In the genomic region with DNA sequence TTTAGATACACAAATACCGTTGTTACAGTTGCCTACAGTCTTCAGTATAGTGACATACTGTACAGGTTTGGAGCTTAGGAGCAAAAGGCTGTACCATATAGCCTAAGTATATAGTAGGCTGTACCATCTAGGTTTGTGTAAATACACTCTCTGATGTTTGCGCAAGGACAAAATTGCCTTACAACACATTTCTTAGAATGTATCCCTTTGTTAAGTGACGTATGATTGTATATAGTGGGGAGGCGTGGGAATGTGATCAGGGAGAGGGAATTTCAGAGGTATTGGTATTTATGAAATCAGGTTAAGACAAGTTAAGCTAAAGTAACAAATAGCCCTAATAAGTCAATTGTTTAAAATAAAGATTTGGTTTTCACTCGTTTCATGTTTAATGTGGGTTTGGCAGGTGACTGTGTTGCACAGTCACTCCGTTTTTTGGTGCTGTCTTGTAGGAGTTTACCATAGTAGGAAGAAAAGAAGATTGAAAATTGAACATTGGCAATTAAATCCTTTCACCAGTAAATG, we compare ENCODE assay signal across 14 cellular contexts. TPM values are rescaled to one million over a fixed set of nuclear protein-coding genes. Genes with fewer than 3 reads are reported as not detected.
A peak's percentile ranks its signal among the peaks of the same experiment; 100 is the strongest.
DNase-seq lines count a peak whose midpoint lies in the region; ATAC-seq and TF ChIP-seq lines count a peak whose summit lies in the region.
"Had no signal": no experiment of that assay in that cellular context is flagged by ENCODE, and none has a peak within 500 bp of the region (broad histone marks: within the 10 kb centered on the region; RNA-seq: fewer than 3 reads in every experiment).

No MANE protein-coding gene starts in this region.

- DNase-seq in MCF 10A (ENCODE audit: unreplicated experiment) (no peak), breast epithelium (ENCODE audit: low spot score in 2 of 2) (no peak), DND-41 (no peak), adipocyte (ENCODE audit: low read depth) (no peak), left colon (no peak), head of caudate nucleus (no peak), AG20443 (ENCODE audit: low spot score) (no peak)
- DNase-seq: ACHN; Caco-2; CD8-positive, alpha-beta memory T cell; DMS53 had no signal

- POLR2A ChIA-PET in MCF 10A (lab: Yijun Ruan, JAX): no interaction called here

- H3K27ac ChIP-seq in breast epithelium: no peak overlapping the region
- no peak overlapping the region for H3K27ac ChIP-seq in DND-41 (ENCODE audit: low read length)

- no peak for ATAC-seq in DND-41 (ENCODE audit: insufficient read depth, low read depth)
- peak; percentile 26 for ATAC-seq in left colon
- ATAC-seq in GM21786 (IDR thresholded peaks at IDR 0.05; ENCODE audit: unreplicated experiment): no peak

- no peaks in the 10 kb centered on the region for H3K27me3 Mint-ChIP-seq in MCF 10A (ENCODE audit: insufficient read depth, unreplicated experiment)
- H3K27me3 Mint-ChIP-seq: CD8-positive, alpha-beta memory T cell had no signal

- H3K4me1 ChIP-seq in breast epithelium: peaks cover 0 to 5% of the 10 kb centered on the region in 2 donors
- peaks cover 40% of the 10 kb centered on the region for H3K4me1 ChIP-seq in DND-41 (ENCODE audit: insufficient read depth, low read length)
- peaks cover 58% of the 10 kb centered on the region for H3K4me1 ChIP-seq in adipocyte (ENCODE audit: control insufficient read depth, insufficient read depth, low read length)

- H3K4me3 ChIP-seq in breast epithelium (no peak overlapping the region), DND-41 (ENCODE audit: low read depth in 1 of 2, low read length in 2 of 2) (no peak overlapping the region), adipocyte (ENCODE audit: low read length) (peak overlapping the region; percentile 93)
- H3K4me3 ChIP-seq: HAP-1 had no signal

- intact Hi-C loops in MCF 10A (cut with micrococcal nuclease) (loop anchor here (5.0 kb wide), 3 partner anchors 153 to 462 kb away; a partner anchor contains a TSS), breast epithelium (cut with DNase I; ENCODE audit: low total_unique reads) (no loop called here), left colon (cut with DNase I, micrococcal nuclease) (no loop called here), head of caudate nucleus (cut with DNase I) (no loop called here)

- H2AFZ ChIP-seq in DND-41 (ENCODE audit: low read depth, low read length): no peak overlapping the region

- no peak overlapping the region for H3K4me3 Mint-ChIP-seq in MCF 10A (ENCODE audit: unreplicated experiment)
- H3K4me3 Mint-ChIP-seq: CD14-positive monocyte had no signal

- no peak overlapping the region; the same call in 1 of the 2 replicates for H3K9ac ChIP-seq in DND-41 (ENCODE audit: low read depth, low read length)
- no peak overlapping the region for H3K9ac ChIP-seq in adipocyte (ENCODE audit: low read length)

- H3K36me3 Mint-ChIP-seq in MCF 10A (ENCODE audit: insufficient read depth, unreplicated experiment): peaks cover 13% of the 10 kb centered on the region

- TF ChIP-seq CTCF in MCF 10A (IDR thresholded peaks at IDR 0.05; ENCODE audit: unreplicated experiment) (no peak), breast epithelium (IDR thresholded peaks at IDR 0.05) (no peak), DND-41 (IDR thresholded peaks at IDR 0.05; ENCODE audit: borderline replicate concordance, extremely low read depth, low read length, poor library complexity, severe bottlenecking) (no peak)

- CTCF ChIA-PET in MCF 10A (lab: Yijun Ruan, JAX): interaction anchor here (0.6 kb wide), 3 partner anchors 9 to 959 kb away, joined by 3 to 4 read pairs (median 4); no protein-coding TSS in a partner anchor

- H3K79me2 ChIP-seq in DND-41 (ENCODE audit: insufficient read depth, low read length): peaks cover 73% of the 10 kb centered on the region

- H3K27me3 ChIP-seq in breast epithelium (no peaks in the 10 kb centered on the region), DND-41 (ENCODE audit: insufficient read depth, low read length, poor library complexity) (no peaks in the 10 kb centered on the region), adipocyte (replicated peaks; ENCODE audit: control insufficient read depth, insufficient read depth, low read length) (no peaks in the 10 kb centered on the region)

- no peaks in the 10 kb centered on the region for H3K9me3 ChIP-seq in breast epithelium
- no peaks in the 10 kb centered on the region for H3K9me3 ChIP-seq in DND-41 (ENCODE audit: insufficient read depth, low read length, severe bottlenecking)
- no peaks in the 10 kb centered on the region for H3K9me3 ChIP-seq in adipocyte (ENCODE audit: control insufficient read depth, low read length)
- H3K9me3 ChIP-seq: Caco-2, HAP-1 had no signal

- BruUV-seq in MCF 10A (replicated peaks; lab: Mats Ljungman, UMichigan): no TSS peak

- H3K4me2 ChIP-seq in DND-41 (ENCODE audit: insufficient read depth, low read length): peak overlapping the region; percentile 84

- H3K9me3 Mint-ChIP-seq in MCF 10A (ENCODE audit: unreplicated experiment): no peaks in the 10 kb centered on the region
- H3K9me3 Mint-ChIP-seq: CD14-positive monocyte; CD8-positive, alpha-beta memory T cell had no signal

- H3K27ac Mint-ChIP-seq in MCF 10A (ENCODE audit: low read depth, unreplicated experiment): peak overlapping the region; percentile 17
- H3K27ac Mint-ChIP-seq: CD14-positive monocyte had no signal

- TF ChIP-seq POLR2A in breast epithelium (IDR thresholded peaks at IDR 0.05): no peak

- H3K36me3 ChIP-seq in breast epithelium (no peaks in the 10 kb centered on the region), DND-41 (ENCODE audit: insufficient read depth, low read length) (peaks cover 44% of the 10 kb centered on the region), adipocyte (ENCODE audit: control insufficient read depth, insufficient read depth, low read length, severe bottlenecking) (peaks cover 11% of the 10 kb centered on the region)

- no peaks in the 10 kb centered on the region; the same call in 1 of the 2 replicates for H4K20me1 ChIP-seq in DND-41 (ENCODE audit: insufficient read depth, low read length)

- peaks cover 19% of the 10 kb centered on the region for H3K4me1 Mint-ChIP-seq in MCF 10A (ENCODE audit: insufficient read depth, unreplicated experiment)

RNA-seq across cellular contexts. Expression of a gene that starts 2.7 kb away (rescaled TPM):
- total RNA-seq in MCF 10A (2022): 14.0 and 15.1 TPM in 2 replicates
- 10 to 100 TPM; 14.1 to 19.8 (median 16.1) TPM for total RNA-seq in breast epithelium
- total RNA-seq in left colon: 10 to 100 TPM; 25.0 to 26.4 TPM
